8 cellular contexts compared by ENCODE assay signal in the genomic region with DNA sequence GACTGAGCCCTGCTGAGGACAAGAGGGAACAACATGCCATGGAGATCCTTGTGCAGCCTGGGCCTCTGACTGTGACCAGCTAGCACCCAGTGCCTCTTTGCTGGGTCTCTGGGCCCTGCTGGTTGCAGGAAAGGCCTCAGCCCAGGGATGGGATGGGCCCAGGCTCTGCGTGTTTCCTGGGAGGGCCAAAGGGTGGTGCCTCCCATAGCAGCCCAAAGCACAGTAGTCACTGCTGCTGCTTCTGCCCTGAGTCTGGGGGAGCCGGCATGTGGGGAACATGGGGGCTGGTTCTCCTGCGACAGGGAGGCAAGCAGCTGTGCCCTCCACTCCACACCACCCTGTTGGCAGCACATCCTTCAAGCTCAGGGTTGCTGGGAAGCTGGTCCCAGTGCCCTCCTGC. TPM values are rescaled to one million over a fixed set of nuclear protein-coding genes. Genes with fewer than 3 reads are reported as not detected.
"Had no signal": no experiment of that assay in that cellular context is flagged by ENCODE, and none has a peak within 500 bp of the region (broad histone marks: within the 10 kb centered on the region; RNA-seq: fewer than 3 reads in every experiment).

No MANE protein-coding gene starts in this region.

- ATAC-seq: K562 had no signal

- H3K4me3 ChIP-seq: GM23248, HAP-1, K562 had no signal

- H3K9ac ChIP-seq: GM23248 had no signal

- H3K36me3 ChIP-seq: HAP-1 had no signal

- H3K4me1 ChIP-seq: HAP-1 had no signal

- H3K27ac ChIP-seq: GM23248 had no signal

- DNase-seq: GM23248, GOT3, H7, IMR-90 had no signal

RNA-seq across cellular contexts. Expression of gene ANHX, which starts 18.5 kb away (rescaled TPM):
- total RNA-seq: GM23248, H4, H7, HT-29, IMR-90, K562 had no signal
- polyA plus RNA-seq: GM23248, IMR-90, K562 had no signal
